In the genomic region with DNA sequence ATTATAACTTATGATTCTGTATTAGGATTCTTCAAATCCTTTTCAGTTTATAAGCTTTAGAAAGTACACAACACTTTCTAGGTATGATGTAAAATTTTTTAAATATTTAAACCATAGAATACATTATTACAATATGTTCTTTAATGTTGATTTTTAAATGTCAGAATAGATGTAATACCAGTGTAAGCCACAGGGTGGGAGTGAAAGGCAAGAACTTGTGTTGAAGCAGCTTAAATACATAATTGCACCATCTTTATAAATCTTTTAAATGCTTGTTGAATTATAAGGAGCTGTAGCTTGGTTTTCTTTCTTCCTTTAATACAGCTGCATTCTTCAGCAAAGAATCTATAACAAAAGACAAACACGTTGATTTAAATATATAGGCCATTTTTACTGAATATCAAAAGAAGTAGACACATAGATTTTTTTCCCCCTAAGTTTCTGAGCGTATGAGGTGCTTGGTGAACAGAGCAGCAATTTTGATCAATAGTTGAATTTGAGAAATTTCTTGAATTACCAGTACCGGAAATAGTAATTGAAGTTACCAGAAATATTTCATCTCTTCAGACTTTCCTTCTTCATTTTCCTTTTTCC, we compare ENCODE assay signal across 8 cellular contexts.
DNase-seq lines count a peak whose midpoint lies in the region; ATAC-seq and TF ChIP-seq lines count a peak whose summit lies in the region.

No MANE protein-coding gene starts in this region.

- H3K79me2 ChIP-seq in Karpas-422 (ENCODE audit: low read length): peaks cover 57% of the 10 kb centered on the region

- no peak overlapping the region for H3K4me3 ChIP-seq in Caco-2 (ENCODE audit: low read depth, low read length)
- no peak overlapping the region for H3K4me3 ChIP-seq in Karpas-422 (ENCODE audit: low read length)
- H3K4me3 ChIP-seq in tibial artery: no peak overlapping the region

- CTCF ChIA-PET in Caco-2 (lab: Charles Lee): no interaction called here

- H4K20me1 ChIP-seq in Karpas-422 (ENCODE audit: insufficient read depth, low read depth, low read length): no peaks in the 10 kb centered on the region

- POLR2A ChIA-PET in Caco-2 (lab: Charles Lee): no interaction called here

- H3K9me3 Mint-ChIP-seq in Caco-2 (ENCODE audit: unreplicated experiment) (no peaks in the 10 kb centered on the region), glutamatergic neuron (ENCODE audit: unreplicated experiment) (no peaks in the 10 kb centered on the region)

- H3K27ac Mint-ChIP-seq in Caco-2 (ENCODE audit: unreplicated experiment) (no peak overlapping the region), glutamatergic neuron (ENCODE audit: unreplicated experiment) (no peak overlapping the region)

- intact Hi-C loops in Caco-2 (cut with micrococcal nuclease; ENCODE audit: unreplicated experiment): loop anchor here (1.0 to 2.0 kb wide), 2 partner anchors 16 to 50 kb away; no protein-coding TSS in a partner anchor
- intact Hi-C loops in tibial artery (cut with DNase I; ENCODE audit: low total_unique reads): no loop called here

- H3K27ac ChIP-seq in Karpas-422 (ENCODE audit: low read length) (peak overlapping the region; percentile 95), VCaP (no peak overlapping the region), tibial artery (no peak overlapping the region)

- peak; percentile 64 for ATAC-seq in GM18868 (IDR thresholded peaks at IDR 0.05; ENCODE audit: unreplicated experiment)
- ATAC-seq in HG02884 (IDR thresholded peaks at IDR 0.05; ENCODE audit: unreplicated experiment): no peak

- no TSS peak for BruUV-seq in Caco-2 (replicated peaks; lab: Mats Ljungman, UMichigan)

- no peaks in the 10 kb centered on the region for H3K9me2 ChIP-seq in Karpas-422 (replicated peaks; ENCODE audit: insufficient read depth, low read length)

- H3K27me3 ChIP-seq in Caco-2 (replicated peaks; ENCODE audit: control insufficient read depth, insufficient read depth, low read length) (no peaks in the 10 kb centered on the region), Karpas-422 (ENCODE audit: low read length) (no peaks in the 10 kb centered on the region), tibial artery (no peaks in the 10 kb centered on the region)

- DNase-seq in Caco-2 (peak in 1 of 2 experiments; percentile 49), Karpas-422 (peak; percentile 85), glutamatergic neuron (no peak), tibial artery (no peak), 8988T (no peak)

- H3K36me3 ChIP-seq in Caco-2 (ENCODE audit: control insufficient read depth, insufficient read depth, low read length) (no peaks in the 10 kb centered on the region; the same call in 1 of the 2 replicates), Karpas-422 (ENCODE audit: insufficient read depth, low read length) (peaks cover 52% of the 10 kb centered on the region), tibial artery (peaks cover 13 to 39% (median 37%) of the 10 kb centered on the region in 3 donors)

- H3K9me3 ChIP-seq in Caco-2 (no peaks in the 10 kb centered on the region), Karpas-422 (ENCODE audit: low read length) (no peaks in the 10 kb centered on the region), tibial artery (no peaks in the 10 kb centered on the region)

- H3K36me3 Mint-ChIP-seq in Caco-2 (ENCODE audit: insufficient read depth, unreplicated experiment) (peaks cover 11% of the 10 kb centered on the region), glutamatergic neuron (ENCODE audit: unreplicated experiment) (no peaks in the 10 kb centered on the region)

- TF ChIP-seq CTCF in Caco-2 (IDR thresholded peaks at IDR 0.05; ENCODE audit: insufficient read depth in 1 of 2, low read depth in 1 of 2, low read length in 1 of 2, severe bottlenecking in 1 of 2, unreplicated experiment in 1 of 2): peak; percentile 59 to 78
- TF ChIP-seq CTCF in VCaP (conservative IDR thresholded peaks at IDR 0.05): peak; percentile 77
- TF ChIP-seq CTCF in glutamatergic neuron (IDR thresholded peaks at IDR 0.05; ENCODE audit: partially characterized antibody, unreplicated experiment): peak; percentile 94
- TF ChIP-seq CTCF in tibial artery (IDR thresholded peaks at IDR 0.05): peak; percentile 55 to 68

- H3K4me3 Mint-ChIP-seq in Caco-2 (ENCODE audit: unreplicated experiment): no peak overlapping the region
- H3K4me3 Mint-ChIP-seq in glutamatergic neuron (ENCODE audit: unreplicated experiment): no peak overlapping the region

- H3K27me3 Mint-ChIP-seq in Caco-2 (ENCODE audit: insufficient read depth, unreplicated experiment) (no peaks in the 10 kb centered on the region), glutamatergic neuron (ENCODE audit: unreplicated experiment) (no peaks in the 10 kb centered on the region)

- H3K4me1 Mint-ChIP-seq in Caco-2 (ENCODE audit: low read depth, unreplicated experiment) (peaks cover 7% of the 10 kb centered on the region), glutamatergic neuron (ENCODE audit: low read depth, unreplicated experiment) (peaks cover 7% of the 10 kb centered on the region)

- H3K9ac ChIP-seq in Karpas-422 (ENCODE audit: low read length): no peak overlapping the region

- no peak overlapping the region for H2AFZ ChIP-seq in Karpas-422 (ENCODE audit: low read length)

- H3K4me2 ChIP-seq in Karpas-422 (ENCODE audit: low read depth, low read length, poor library complexity, severe bottlenecking): no peak overlapping the region

- no peaks in the 10 kb centered on the region for H3K4me1 ChIP-seq in Caco-2
- H3K4me1 ChIP-seq in Karpas-422 (ENCODE audit: low read length): peaks cover 94% of the 10 kb centered on the region
- peaks cover 0 to 1% (median 0%) of the 10 kb centered on the region in 4 donors for H3K4me1 ChIP-seq in tibial artery
